Comparison of ENCODE assay signal across 1 cellular context in the genomic region with DNA sequence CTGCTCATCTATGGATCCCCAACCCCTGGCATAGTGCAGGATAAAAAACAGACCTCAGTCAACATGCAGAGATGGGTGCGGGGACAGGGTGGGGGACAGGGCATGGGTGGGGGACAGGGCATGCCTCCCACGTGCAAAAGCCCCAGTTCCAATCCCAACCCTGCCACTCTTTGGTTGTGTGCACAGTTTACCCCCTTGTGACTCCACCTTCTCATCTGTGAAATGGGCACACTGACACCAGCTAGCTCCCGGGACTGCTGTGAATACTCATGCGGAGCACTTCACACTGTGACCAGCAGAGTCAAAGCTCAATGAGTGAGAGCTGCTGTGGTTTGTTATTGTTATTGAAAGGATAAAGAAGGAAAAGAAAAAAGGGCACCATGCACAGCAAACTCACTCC.
A peak's percentile ranks its signal among the peaks of the same experiment; 100 is the strongest.
TF ChIP-seq lines count a peak whose summit lies in the region.

No MANE protein-coding gene starts in this region.

TF ChIP-seq in HepG2, 621 proteins besides CTCF, POLR2A, EP300 and RAD21 (continued from another document):
- TF ChIP-seq, protein P1, sequence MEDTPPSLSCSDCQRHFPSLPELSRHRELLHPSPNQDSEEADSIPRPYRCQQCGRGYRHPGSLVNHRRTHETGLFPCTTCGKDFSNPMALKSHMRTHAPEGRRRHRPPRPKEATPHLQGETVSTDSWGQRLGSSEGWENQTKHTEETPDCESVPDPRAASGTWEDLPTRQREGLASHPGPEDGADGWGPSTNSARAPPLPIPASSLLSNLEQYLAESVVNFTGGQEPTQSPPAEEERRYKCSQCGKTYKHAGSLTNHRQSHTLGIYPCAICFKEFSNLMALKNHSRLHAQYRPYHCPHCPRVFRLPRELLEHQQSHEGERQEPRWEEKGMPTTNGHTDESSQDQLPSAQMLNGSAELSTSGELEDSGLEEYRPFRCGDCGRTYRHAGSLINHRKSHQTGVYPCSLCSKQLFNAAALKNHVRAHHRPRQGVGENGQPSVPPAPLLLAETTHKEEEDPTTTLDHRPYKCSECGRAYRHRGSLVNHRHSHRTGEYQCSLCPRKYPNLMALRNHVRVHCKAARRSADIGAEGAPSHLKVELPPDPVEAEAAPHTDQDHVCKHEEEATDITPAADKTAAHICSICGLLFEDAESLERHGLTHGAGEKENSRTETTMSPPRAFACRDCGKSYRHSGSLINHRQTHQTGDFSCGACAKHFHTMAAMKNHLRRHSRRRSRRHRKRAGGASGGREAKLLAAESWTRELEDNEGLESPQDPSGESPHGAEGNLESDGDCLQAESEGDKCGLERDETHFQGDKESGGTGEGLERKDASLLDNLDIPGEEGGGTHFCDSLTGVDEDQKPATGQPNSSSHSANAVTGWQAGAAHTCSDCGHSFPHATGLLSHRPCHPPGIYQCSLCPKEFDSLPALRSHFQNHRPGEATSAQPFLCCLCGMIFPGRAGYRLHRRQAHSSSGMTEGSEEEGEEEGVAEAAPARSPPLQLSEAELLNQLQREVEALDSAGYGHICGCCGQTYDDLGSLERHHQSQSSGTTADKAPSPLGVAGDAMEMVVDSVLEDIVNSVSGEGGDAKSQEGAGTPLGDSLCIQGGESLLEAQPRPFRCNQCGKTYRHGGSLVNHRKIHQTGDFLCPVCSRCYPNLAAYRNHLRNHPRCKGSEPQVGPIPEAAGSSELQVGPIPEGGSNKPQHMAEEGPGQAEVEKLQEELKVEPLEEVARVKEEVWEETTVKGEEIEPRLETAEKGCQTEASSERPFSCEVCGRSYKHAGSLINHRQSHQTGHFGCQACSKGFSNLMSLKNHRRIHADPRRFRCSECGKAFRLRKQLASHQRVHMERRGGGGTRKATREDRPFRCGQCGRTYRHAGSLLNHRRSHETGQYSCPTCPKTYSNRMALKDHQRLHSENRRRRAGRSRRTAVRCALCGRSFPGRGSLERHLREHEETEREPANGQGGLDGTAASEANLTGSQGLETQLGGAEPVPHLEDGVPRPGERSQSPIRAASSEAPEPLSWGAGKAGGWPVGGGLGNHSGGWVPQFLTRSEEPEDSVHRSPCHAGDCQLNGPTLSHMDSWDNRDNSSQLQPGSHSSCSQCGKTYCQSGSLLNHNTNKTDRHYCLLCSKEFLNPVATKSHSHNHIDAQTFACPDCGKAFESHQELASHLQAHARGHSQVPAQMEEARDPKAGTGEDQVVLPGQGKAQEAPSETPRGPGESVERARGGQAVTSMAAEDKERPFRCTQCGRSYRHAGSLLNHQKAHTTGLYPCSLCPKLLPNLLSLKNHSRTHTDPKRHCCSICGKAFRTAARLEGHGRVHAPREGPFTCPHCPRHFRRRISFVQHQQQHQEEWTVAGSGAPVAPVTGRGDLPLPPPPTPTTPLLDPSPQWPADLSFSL (CRISPR knock-in tag; IDR thresholded peaks at IDR 0.05) = no peak
- TF ChIP-seq CCDC6 (CRISPR knock-in tag; IDR thresholded peaks at IDR 0.05) (no peak), SP5 (CRISPR knock-in tag; IDR thresholded peaks at IDR 0.05; ENCODE audit: borderline replicate concordance, low read depth) (no peak), ZMYM3 (CRISPR knock-in tag; IDR thresholded peaks at IDR 0.05) (peak; percentile 32; the same call in 1 of the 2 replicates)
- TF ChIP-seq, protein P2, sequence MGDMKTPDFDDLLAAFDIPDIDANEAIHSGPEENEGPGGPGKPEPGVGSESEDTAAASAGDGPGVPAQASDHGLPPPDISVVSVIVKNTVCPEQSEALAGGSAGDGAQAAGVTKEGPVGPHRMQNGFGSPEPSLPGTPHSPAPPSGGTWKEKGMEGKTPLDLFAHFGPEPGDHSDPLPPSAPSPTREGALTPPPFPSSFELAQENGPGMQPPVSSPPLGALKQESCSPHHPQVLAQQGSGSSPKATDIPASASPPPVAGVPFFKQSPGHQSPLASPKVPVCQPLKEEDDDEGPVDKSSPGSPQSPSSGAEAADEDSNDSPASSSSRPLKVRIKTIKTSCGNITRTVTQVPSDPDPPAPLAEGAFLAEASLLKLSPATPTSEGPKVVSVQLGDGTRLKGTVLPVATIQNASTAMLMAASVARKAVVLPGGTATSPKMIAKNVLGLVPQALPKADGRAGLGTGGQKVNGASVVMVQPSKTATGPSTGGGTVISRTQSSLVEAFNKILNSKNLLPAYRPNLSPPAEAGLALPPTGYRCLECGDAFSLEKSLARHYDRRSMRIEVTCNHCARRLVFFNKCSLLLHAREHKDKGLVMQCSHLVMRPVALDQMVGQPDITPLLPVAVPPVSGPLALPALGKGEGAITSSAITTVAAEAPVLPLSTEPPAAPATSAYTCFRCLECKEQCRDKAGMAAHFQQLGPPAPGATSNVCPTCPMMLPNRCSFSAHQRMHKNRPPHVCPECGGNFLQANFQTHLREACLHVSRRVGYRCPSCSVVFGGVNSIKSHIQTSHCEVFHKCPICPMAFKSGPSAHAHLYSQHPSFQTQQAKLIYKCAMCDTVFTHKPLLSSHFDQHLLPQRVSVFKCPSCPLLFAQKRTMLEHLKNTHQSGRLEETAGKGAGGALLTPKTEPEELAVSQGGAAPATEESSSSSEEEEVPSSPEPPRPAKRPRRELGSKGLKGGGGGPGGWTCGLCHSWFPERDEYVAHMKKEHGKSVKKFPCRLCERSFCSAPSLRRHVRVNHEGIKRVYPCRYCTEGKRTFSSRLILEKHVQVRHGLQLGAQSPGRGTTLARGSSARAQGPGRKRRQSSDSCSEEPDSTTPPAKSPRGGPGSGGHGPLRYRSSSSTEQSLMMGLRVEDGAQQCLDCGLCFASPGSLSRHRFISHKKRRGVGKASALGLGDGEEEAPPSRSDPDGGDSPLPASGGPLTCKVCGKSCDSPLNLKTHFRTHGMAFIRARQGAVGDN (CRISPR knock-in tag; IDR thresholded peaks at IDR 0.05) = no peak
- TF ChIP-seq, protein P3, sequence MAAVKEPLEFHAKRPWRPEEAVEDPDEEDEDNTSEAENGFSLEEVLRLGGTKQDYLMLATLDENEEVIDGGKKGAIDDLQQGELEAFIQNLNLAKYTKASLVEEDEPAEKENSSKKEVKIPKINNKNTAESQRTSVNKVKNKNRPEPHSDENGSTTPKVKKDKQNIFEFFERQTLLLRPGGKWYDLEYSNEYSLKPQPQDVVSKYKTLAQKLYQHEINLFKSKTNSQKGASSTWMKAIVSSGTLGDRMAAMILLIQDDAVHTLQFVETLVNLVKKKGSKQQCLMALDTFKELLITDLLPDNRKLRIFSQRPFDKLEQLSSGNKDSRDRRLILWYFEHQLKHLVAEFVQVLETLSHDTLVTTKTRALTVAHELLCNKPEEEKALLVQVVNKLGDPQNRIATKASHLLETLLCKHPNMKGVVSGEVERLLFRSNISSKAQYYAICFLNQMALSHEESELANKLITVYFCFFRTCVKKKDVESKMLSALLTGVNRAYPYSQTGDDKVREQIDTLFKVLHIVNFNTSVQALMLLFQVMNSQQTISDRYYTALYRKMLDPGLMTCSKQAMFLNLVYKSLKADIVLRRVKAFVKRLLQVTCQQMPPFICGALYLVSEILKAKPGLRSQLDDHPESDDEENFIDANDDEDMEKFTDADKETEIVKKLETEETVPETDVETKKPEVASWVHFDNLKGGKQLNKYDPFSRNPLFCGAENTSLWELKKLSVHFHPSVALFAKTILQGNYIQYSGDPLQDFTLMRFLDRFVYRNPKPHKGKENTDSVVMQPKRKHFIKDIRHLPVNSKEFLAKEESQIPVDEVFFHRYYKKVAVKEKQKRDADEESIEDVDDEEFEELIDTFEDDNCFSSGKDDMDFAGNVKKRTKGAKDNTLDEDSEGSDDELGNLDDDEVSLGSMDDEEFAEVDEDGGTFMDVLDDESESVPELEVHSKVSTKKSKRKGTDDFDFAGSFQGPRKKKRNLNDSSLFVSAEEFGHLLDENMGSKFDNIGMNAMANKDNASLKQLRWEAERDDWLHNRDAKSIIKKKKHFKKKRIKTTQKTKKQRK (IDR thresholded peaks at IDR 0.05; ENCODE audit: low read length) = no peak
TF ChIP-seq in HepG2: peak in this region for 2.
